8 cellular contexts compared by ENCODE assay signal in the genomic region with DNA sequence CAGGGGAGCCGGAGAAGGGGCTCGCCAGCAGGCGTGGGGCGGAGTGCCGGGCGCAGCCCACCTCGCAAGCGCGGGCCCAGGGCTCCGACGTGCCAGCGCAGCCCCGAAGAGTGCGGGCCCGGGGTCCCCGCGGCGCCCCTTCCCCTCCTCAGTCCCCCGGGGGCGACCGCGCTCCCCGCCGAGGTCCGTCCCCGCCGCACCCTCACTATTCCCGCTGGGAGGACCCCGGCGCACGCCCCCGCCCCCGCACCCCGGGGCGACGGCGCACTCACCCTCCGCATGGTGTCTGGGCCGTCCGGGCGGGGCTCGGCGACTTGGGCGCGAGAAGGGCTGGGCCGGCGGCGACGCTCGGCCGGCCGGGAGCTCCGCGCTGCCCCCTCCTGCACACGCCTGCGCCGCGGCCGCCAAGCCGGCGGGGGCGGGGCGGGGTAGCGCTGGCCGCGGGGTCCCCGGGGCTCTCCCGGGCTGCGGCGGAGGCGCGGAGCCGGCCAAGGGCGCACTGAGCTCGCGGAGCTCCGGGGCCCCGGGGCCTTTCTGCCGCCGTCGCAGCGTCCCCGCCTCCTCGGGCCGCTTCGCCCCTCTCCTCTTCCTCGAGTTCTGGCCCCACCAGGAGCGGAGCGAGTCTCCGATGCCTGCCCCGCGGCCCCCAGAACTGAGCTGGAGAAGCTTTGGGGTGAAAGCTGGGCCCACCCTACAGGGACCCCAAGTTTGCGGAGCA.
A peak's percentile ranks its signal among the peaks of the same experiment; 100 is the strongest.
DNase-seq lines count a peak whose midpoint lies in the region; ATAC-seq and TF ChIP-seq lines count a peak whose summit lies in the region.

No MANE protein-coding gene starts in this region.

- peaks cover 62% of the 10 kb centered on the region for H3K27me3 ChIP-seq in HUES64 (ENCODE audit: insufficient read depth, low read length)

- peak; percentile 74 for ATAC-seq in GM21526 (IDR thresholded peaks at IDR 0.05; ENCODE audit: low FRiP score, unreplicated experiment)
- peak; percentile 43 for ATAC-seq in memory B cell (ENCODE audit: low read depth)

- H3K4me1 Mint-ChIP-seq in memory B cell = peaks cover 22% of the 10 kb centered on the region

- peak overlapping the region; percentile 57 for H3K4me3 ChIP-seq in HUES64 (ENCODE audit: low read length)
- H3K4me3 ChIP-seq in choroid plexus epithelial cell (ENCODE audit: low read depth, low read length) = peak overlapping the region; percentile 21

- WGBS in HUES64 = under 1% methylated on average over 93 of the region's 93 CpGs

- TF ChIP-seq CTCF in choroid plexus epithelial cell (conservative IDR thresholded peaks at IDR 0.05; ENCODE audit: low read depth, low read length) = no peak

- H3K36me3 ChIP-seq in HUES64 (ENCODE audit: insufficient read depth, low read length) = no peaks in the 10 kb centered on the region

- no peak overlapping the region for H3K27ac ChIP-seq in HUES64 (ENCODE audit: low read depth, low read length)

- H3K9me3 ChIP-seq in HUES64 (ENCODE audit: insufficient read depth, low read depth, low read length) = no peaks in the 10 kb centered on the region

- H3K27me3 Mint-ChIP-seq in memory B cell = peaks cover 12% of the 10 kb centered on the region

- no peak overlapping the region for H3K27ac Mint-ChIP-seq in memory B cell

- H3K4me3 Mint-ChIP-seq in memory B cell = peak overlapping the region; percentile 88

- DNase-seq in NCI-H1417 (lab: John Stamatoyannopoulos, UW) (peak; percentile 11 to 74 (median 60)), NCI-H1417 treated with DMSO at 0.1 percent for 48 hours (lab: John Stamatoyannopoulos, UW) (no peak), choroid plexus epithelial cell (ENCODE audit: low read depth) (no peak), memory B cell (ENCODE audit: low spot score in 2 of 2) (peak in 1 of 2 donors; percentile 47), T-helper 9 cell (no peak), middle frontal gyrus (ENCODE audit: extremely low spot score, low spot score) (no peak)

- H3K4me1 ChIP-seq in HUES64 (ENCODE audit: insufficient read depth, low read length) = peaks cover 18% of the 10 kb centered on the region; the same call in 1 of the 2 replicates

- no peaks in the 10 kb centered on the region for H3K9me3 Mint-ChIP-seq in memory B cell

- H3K36me3 Mint-ChIP-seq in memory B cell = no peaks in the 10 kb centered on the region

- peak overlapping the region; percentile 44; the same call in 1 of the 2 replicates for H3K9ac ChIP-seq in HUES64 (ENCODE audit: low read depth, low read length)

Comparison
In these comparisons a context has a peak if more than half of its experiments do, and no peak if none do; other contexts are left out.
1. DNase-seq: peak in NCI-H1417 (3 of 3); none in NCI-H1417 treated with DMSO at 0.1 percent for 48 hours (single experiment), choroid plexus epithelial cell (single experiment), T-helper 9 cell (single experiment) and middle frontal gyrus (single experiment).